8 cellular contexts compared by ENCODE assay signal in genomic region chr1:184622136-184622823, GRCh38.
DNase-seq lines count a peak whose midpoint lies in the region; ATAC-seq and TF ChIP-seq lines count a peak whose summit lies in the region.

No MANE protein-coding gene starts in this region.

- H3K27ac ChIP-seq in breast epithelium, result peak overlapping the region; percentile 94 to 96
- peak overlapping the region in 2 of 3 donors; percentile 55 to 64 for H3K27ac ChIP-seq in right lobe of liver
- H3K27ac ChIP-seq in urinary bladder (ENCODE audit: low read depth), result peak overlapping the region; percentile 82

- H3K36me3 ChIP-seq in breast epithelium (no peaks in the 10 kb centered on the region), right lobe of liver (peaks cover 0 to 10% (median 0%) of the 10 kb centered on the region in 4 donors), urinary bladder (ENCODE audit: insufficient read depth) (no peaks in the 10 kb centered on the region)

- intact Hi-C loops in breast epithelium (cut with DNase I; ENCODE audit: low total_unique reads) (no loop called here), right lobe of liver (cut with DNase I) (no loop called here)

- no peak for TF ChIP-seq CTCF in breast epithelium (IDR thresholded peaks at IDR 0.05)
- TF ChIP-seq CTCF in right lobe of liver (IDR thresholded peaks at IDR 0.05), result peak in 1 of 4 donors; percentile 23

- H3K9me3 ChIP-seq in breast epithelium (no peaks in the 10 kb centered on the region), right lobe of liver (no peaks in the 10 kb centered on the region)

- H3K4me1 ChIP-seq in breast epithelium, result peaks cover 13 to 23% of the 10 kb centered on the region in 2 donors
- peaks cover 0 to 34% (median 19%) of the 10 kb centered on the region in 4 donors for H3K4me1 ChIP-seq in right lobe of liver
- peaks cover 1% of the 10 kb centered on the region for H3K4me1 ChIP-seq in urinary bladder (ENCODE audit: insufficient read depth)

- 25% methylated on average over 8 of the region's 9 CpGs for WGBS in right lobe of liver (ENCODE audit: insufficient coverage, low coverage, low lambda C conversion rate, missing lambda C conversion rate)
- WGBS in urinary bladder, result 19% methylated on average over 9 of the region's 9 CpGs

- H3K27me3 ChIP-seq in breast epithelium (no peaks in the 10 kb centered on the region), right lobe of liver (no peaks in the 10 kb centered on the region)

- TF ChIP-seq POLR2A in breast epithelium (IDR thresholded peaks at IDR 0.05) (peak; percentile 39), right lobe of liver (IDR thresholded peaks at IDR 0.05) (peak; percentile 9)

- ATAC-seq in right lobe of liver (peak; percentile 4 to 63 (median 45)), HG03342 (IDR thresholded peaks at IDR 0.05; ENCODE audit: unreplicated experiment) (no peak)

- peak overlapping the region in 2 of 3 donors; percentile 3 to 39 for H3K4me3 ChIP-seq in breast epithelium
- H3K4me3 ChIP-seq in right lobe of liver, result no peak overlapping the region
- H3K4me3 ChIP-seq in urinary bladder (ENCODE audit: low read depth, low read length), result no peak overlapping the region

- DNase-seq in NCI-H1417 (lab: John Stamatoyannopoulos, UW) (peak in 2 of 3 experiments; percentile 33 to 69), NCI-H1417 treated with DMSO at 0.1 percent for 48 hours (lab: John Stamatoyannopoulos, UW) (no peak), breast epithelium (ENCODE audit: low spot score in 2 of 2) (peak; percentile 73 to 94), right lobe of liver (peak in 1 of 3 donors; percentile 60), middle frontal gyrus (ENCODE audit: extremely low spot score, low spot score) (no peak), NAMALWA (ENCODE audit: low spot score) (no peak)

Comparison
In these comparisons a context has a peak if more than half of its experiments do, and no peak if none do; other contexts are left out.
1. DNase-seq: peak in NCI-H1417 (2 of 3) and breast epithelium (2 of 2); none in NCI-H1417 treated with DMSO at 0.1 percent for 48 hours (single experiment), middle frontal gyrus (single experiment) and NAMALWA (single experiment).
2. H3K4me3 ChIP-seq: peak in breast epithelium (2 of 3); none in right lobe of liver (0 of 3) and urinary bladder (single experiment).
3. Peak in every context shown above with its lines, with median percentiles within 50 percentile points of each other: H3K27ac ChIP-seq.